Comparison of ENCODE assay signal across 17 cellular contexts in the genomic region with DNA sequence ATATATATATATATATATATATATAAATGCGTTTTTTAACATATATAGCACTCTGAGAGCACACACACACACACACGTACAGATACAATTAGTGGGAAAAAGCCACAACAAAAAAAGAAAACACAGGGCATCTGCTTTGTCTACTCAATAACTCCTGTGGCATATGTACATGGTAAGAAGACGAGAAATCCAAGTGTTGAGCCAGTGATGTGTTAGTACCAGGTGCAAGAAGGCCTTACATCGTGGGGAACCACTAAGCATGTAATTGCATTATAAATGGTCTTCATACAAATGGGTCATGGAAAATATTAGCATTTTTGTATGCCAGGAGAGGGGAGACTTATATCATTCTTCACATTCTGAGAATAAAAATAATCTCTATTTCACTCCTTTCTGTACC.
DNase-seq lines count a peak whose midpoint lies in the region; ATAC-seq and TF ChIP-seq lines count a peak whose summit lies in the region.
"Had no signal": no experiment of that assay in that cellular context is flagged by ENCODE, and none has a peak within 500 bp of the region (broad histone marks: within the 10 kb centered on the region; RNA-seq: fewer than 3 reads in every experiment).

No MANE protein-coding gene starts in this region.

- H3K4me3 ChIP-seq in GM23248 = no peak overlapping the region
- H3K4me3 ChIP-seq in mesenchymal stem cell (ENCODE audit: insufficient read depth in 1 of 2, low read depth in 1 of 2, low read length in 2 of 2) = no peak overlapping the region
- no peak overlapping the region for H3K4me3 ChIP-seq in smooth muscle cell
- H3K4me3 ChIP-seq in Caco-2 (ENCODE audit: low read depth, low read length) = no peak overlapping the region
- H3K4me3 ChIP-seq: BLaER1 had no signal

- H3K4me1 Mint-ChIP-seq in Caco-2 (ENCODE audit: low read depth, unreplicated experiment) = no peaks in the 10 kb centered on the region
- H3K4me1 Mint-ChIP-seq: CD14-positive monocyte; CD4-positive, alpha-beta memory T cell had no signal

- H3K4me1 ChIP-seq in GM23248 (ENCODE audit: insufficient read depth) = peaks cover 49% of the 10 kb centered on the region
- peaks cover 1% of the 10 kb centered on the region for H3K4me1 ChIP-seq in mesenchymal stem cell (ENCODE audit: control insufficient read depth, insufficient read depth, low read depth, low read length)
- H3K4me1 ChIP-seq in smooth muscle cell (ENCODE audit: low read depth) = peaks cover 2% of the 10 kb centered on the region
- H3K4me1 ChIP-seq in Caco-2 = no peaks in the 10 kb centered on the region
- H3K4me1 ChIP-seq: BLaER1 had no signal

- no TSS peak for BruUV-seq in Caco-2 (replicated peaks; lab: Mats Ljungman, UMichigan)

- H3K27me3 Mint-ChIP-seq in Caco-2 (ENCODE audit: insufficient read depth, unreplicated experiment) = no peaks in the 10 kb centered on the region
- H3K27me3 Mint-ChIP-seq: CD4-positive, alpha-beta memory T cell had no signal

- CTCF ChIA-PET in Caco-2 (lab: Charles Lee) = no interaction called here

- no peak overlapping the region for H3K23ac ChIP-seq in mesenchymal stem cell (ENCODE audit: low read length in 2 of 2)

- H3K4me2 ChIP-seq in GM23248 (ENCODE audit: unreplicated experiment) = peak overlapping the region; percentile 53
- no peak overlapping the region for H3K4me2 ChIP-seq in mesenchymal stem cell (ENCODE audit: low read length, poor library complexity, severe bottlenecking)
- no peak overlapping the region for H3K4me2 ChIP-seq in smooth muscle cell
- H3K4me2 ChIP-seq: BLaER1 had no signal

- H3K27ac Mint-ChIP-seq in Caco-2 (ENCODE audit: unreplicated experiment) = no peak overlapping the region
- H3K27ac Mint-ChIP-seq: CD14-positive monocyte; CD4-positive, alpha-beta memory T cell; H9 had no signal

- H3K36me3 ChIP-seq in GM23248 (ENCODE audit: low read depth) (no peaks in the 10 kb centered on the region), mesenchymal stem cell (ENCODE audit: control insufficient read depth in 1 of 2, insufficient read depth in 2 of 2, low read depth in 1 of 2, low read length in 2 of 2) (no peaks in the 10 kb centered on the region), smooth muscle cell (ENCODE audit: low read depth) (no peaks in the 10 kb centered on the region), Caco-2 (ENCODE audit: control insufficient read depth, insufficient read depth, low read length) (no peaks in the 10 kb centered on the region)
- H3K36me3 ChIP-seq: BLaER1 had no signal

- no peak overlapping the region for H4K91ac ChIP-seq in mesenchymal stem cell (ENCODE audit: low read length)

- H3K79me2 ChIP-seq in GM23248 (ENCODE audit: insufficient read depth) (no peaks in the 10 kb centered on the region), smooth muscle cell (ENCODE audit: low read depth) (no peaks in the 10 kb centered on the region)

- no peak for DNase-seq in GM23248
- DNase-seq in amniotic epithelial cell (ENCODE audit: low read depth) = peak; percentile 15
- no peak for DNase-seq in mesenchymal stem cell
- no peak for DNase-seq in smooth muscle cell (lab: John Stamatoyannopoulos, UW; ENCODE audit: unreplicated experiment)
- DNase-seq in Caco-2 = no peak
- DNase-seq in SKM-1 treated with dmso at 0.1 percent for 144 hours (lab: John Stamatoyannopoulos, UW; ENCODE audit: unreplicated experiment) = no peak
- DNase-seq: 8988T; Calu3; CD4-positive, alpha-beta memory T cell; DMS79 treated with DMSO at 0.1 percent for 48 hours; GF-D8; H9 had no signal

- H3K27ac ChIP-seq in GM23248 = no peak overlapping the region
- peak overlapping the region; percentile 54 for H3K27ac ChIP-seq in mesenchymal stem cell (ENCODE audit: low read length, poor library complexity, severe bottlenecking)
- no peak overlapping the region for H3K27ac ChIP-seq in smooth muscle cell (ENCODE audit: low read depth)
- H3K27ac ChIP-seq: BLaER1, HL-60 had no signal

- H3K9me3 ChIP-seq in GM23248 (ENCODE audit: low read depth) (no peaks in the 10 kb centered on the region), mesenchymal stem cell (ENCODE audit: control insufficient read depth, low read length) (no peaks in the 10 kb centered on the region), smooth muscle cell (replicated peaks; ENCODE audit: low read depth) (no peaks in the 10 kb centered on the region), Caco-2 (no peaks in the 10 kb centered on the region)
- H3K9me3 ChIP-seq: BLaER1 had no signal

- H2AK5ac ChIP-seq in mesenchymal stem cell (ENCODE audit: low read length, severe bottlenecking) = no peak overlapping the region

- no peaks in the 10 kb centered on the region for H3K9me2 ChIP-seq in GM23248 (ENCODE audit: insufficient read depth)

- no peak overlapping the region for H2BK12ac ChIP-seq in mesenchymal stem cell (ENCODE audit: low read length in 2 of 2)

- H2AFZ ChIP-seq in GM23248 (no peak overlapping the region), mesenchymal stem cell (ENCODE audit: low read depth, low read length) (no peak overlapping the region), smooth muscle cell (ENCODE audit: low read depth) (no peak overlapping the region)

- TF ChIP-seq CTCF in smooth muscle cell (IDR thresholded peaks at IDR 0.05; ENCODE audit: borderline replicate concordance, insufficient read depth, poor library complexity, severe bottlenecking) = no peak
- TF ChIP-seq CTCF in Caco-2 (IDR thresholded peaks at IDR 0.05; ENCODE audit: insufficient read depth in 1 of 2, low read depth in 1 of 2, low read length in 1 of 2, severe bottlenecking in 1 of 2, unreplicated experiment in 1 of 2) = no peak

- H4K8ac ChIP-seq in mesenchymal stem cell (ENCODE audit: low read length) = no peak overlapping the region

- no peak overlapping the region for H2BK5ac ChIP-seq in mesenchymal stem cell (ENCODE audit: low read depth, low read length, poor library complexity, severe bottlenecking)

- no peak overlapping the region for H2BK15ac ChIP-seq in mesenchymal stem cell (ENCODE audit: low read depth, poor library complexity, severe bottlenecking)

- H3K9me3 Mint-ChIP-seq in Caco-2 (ENCODE audit: unreplicated experiment) = no peaks in the 10 kb centered on the region
- H3K9me3 Mint-ChIP-seq: CD14-positive monocyte had no signal

- H3K14ac ChIP-seq in mesenchymal stem cell (ENCODE audit: low read length in 2 of 2) = no peak overlapping the region

- H4K20me1 ChIP-seq in GM23248 (ENCODE audit: insufficient read depth) (no peaks in the 10 kb centered on the region), smooth muscle cell (ENCODE audit: low read depth) (no peaks in the 10 kb centered on the region)
- H4K20me1 ChIP-seq: BLaER1 had no signal

- H3K4ac ChIP-seq in mesenchymal stem cell (ENCODE audit: low read depth in 1 of 2, low read length in 2 of 2) = no peak overlapping the region

- H3K27me3 ChIP-seq in GM23248 (replicated peaks; ENCODE audit: insufficient read depth) (no peaks in the 10 kb centered on the region), mesenchymal stem cell (ENCODE audit: control insufficient read depth in 1 of 2, insufficient read depth in 1 of 2, low read length in 2 of 2) (no peaks in the 10 kb centered on the region), smooth muscle cell (ENCODE audit: low read depth) (no peaks in the 10 kb centered on the region), Caco-2 (replicated peaks; ENCODE audit: control insufficient read depth, insufficient read depth, low read length) (no peaks in the 10 kb centered on the region)

- ATAC-seq in HG02884 (IDR thresholded peaks at IDR 0.05; ENCODE audit: unreplicated experiment) = no peak
- ATAC-seq: HepG2 had no signal

- WGBS in GM23248 (ENCODE audit: low coverage in 1 of 2, low lambda C conversion rate in 2 of 2, missing lambda C conversion rate in 2 of 2), 2 experiments = 95 to 100% methylated on average over 2 to 4 of the region's 4 CpGs
- WGBS in mesenchymal stem cell = 100% methylated on average over 3 of the region's 4 CpGs
- 96% methylated on average over 4 of the region's 4 CpGs for WGBS in smooth muscle cell (ENCODE audit: low lambda C conversion rate)

- no peaks in the 10 kb centered on the region for H3K36me3 Mint-ChIP-seq in Caco-2 (ENCODE audit: insufficient read depth, unreplicated experiment)
- H3K36me3 Mint-ChIP-seq: CD14-positive monocyte; CD4-positive, alpha-beta memory T cell had no signal

- no peak overlapping the region for H3K18ac ChIP-seq in mesenchymal stem cell (ENCODE audit: low read depth in 1 of 2, low read length in 2 of 2)

- no peak overlapping the region for H3K9ac ChIP-seq in GM23248
- no peak overlapping the region for H3K9ac ChIP-seq in mesenchymal stem cell (ENCODE audit: low read length)
- H3K9ac ChIP-seq in smooth muscle cell (ENCODE audit: low read depth) = no peak overlapping the region
- H3K9ac ChIP-seq: BLaER1 had no signal

- H3K79me1 ChIP-seq in mesenchymal stem cell (replicated peaks; ENCODE audit: low read length, poor library complexity, severe bottlenecking) = no peaks in the 10 kb centered on the region

- H2BK120ac ChIP-seq in mesenchymal stem cell (ENCODE audit: low read depth, low read length) = no peak overlapping the region

- POLR2A ChIA-PET in Caco-2 (lab: Charles Lee) = no interaction called here

- no peak overlapping the region for H3K4me3 Mint-ChIP-seq in Caco-2 (ENCODE audit: unreplicated experiment)
- H3K4me3 Mint-ChIP-seq: CD14-positive monocyte; CD4-positive, alpha-beta memory T cell; H9 had no signal

- intact Hi-C loops in Caco-2 (cut with micrococcal nuclease; ENCODE audit: unreplicated experiment) = no loop called here

- H3F3A ChIP-seq in GM23248 (ENCODE audit: insufficient read depth) (peaks cover 21% of the 10 kb centered on the region), smooth muscle cell (ENCODE audit: low read depth) (no peaks in the 10 kb centered on the region)

- in situ Hi-C loops in GM23248 (cut with MboI) = loop anchor here (25.0 kb wide), 1 partner anchor 218 kb away; a partner anchor contains a TSS
